Comparison of ENCODE assay signal across 25 cellular contexts in genomic region chr21:44905016-44905724, GRCh38. TPM values are rescaled to one million over a fixed set of nuclear protein-coding genes. Genes with fewer than 3 reads are reported as not detected.
DNase-seq lines count a peak whose midpoint lies in the region; ATAC-seq and TF ChIP-seq lines count a peak whose summit lies in the region.
"Had no signal": no experiment of that assay in that cellular context is flagged by ENCODE, and none has a peak within 500 bp of the region (broad histone marks: within the 10 kb centered on the region; RNA-seq: fewer than 3 reads in every experiment).

No MANE protein-coding gene starts in this region.

- H3K4me3 ChIP-seq in CD8-positive, alpha-beta T cell (ENCODE audit: low read depth, low read length) = no peak overlapping the region
- no peak overlapping the region for H3K4me3 ChIP-seq in spleen
- no peak overlapping the region for H3K4me3 ChIP-seq in CD4-positive, alpha-beta memory T cell (ENCODE audit: low read length in 2 of 2)
- H3K4me3 ChIP-seq: GM23338 had no signal

- POLR2A ChIA-PET in activated CD8-positive, alpha-beta T cell treated with anti-CD3 and anti-CD28 coated beads for 36 hours (lab: Charles Lee) = interaction anchor here (1.3 to 3.2 kb wide), 3 partner anchors 8 to 15 kb away, joined by 4 to 18 read pairs (median 4); no protein-coding TSS in a partner anchor
- POLR2A ChIA-PET in activated CD8-positive, alpha-beta T cell treated with anti-CD3 and anti-CD28 coated beads, Interleukin-2, amount 10 ng/mL, durations not matched to agents 7 days and 5 days (lab: Charles Lee) = interaction anchor here (1.1 kb wide), 1 partner anchor 14 kb away, joined by 3 read pairs; no protein-coding TSS in a partner anchor
- POLR2A ChIA-PET in CD8-positive, alpha-beta T cell (lab: Charles Lee) = interaction anchor here (0.9 to 1.3 kb wide), 3 partner anchors 8 to 22 kb away, joined by 3 to 8 read pairs (median 6); no protein-coding TSS in a partner anchor
- POLR2A ChIA-PET in CD4-positive, alpha-beta memory T cell (lab: Charles Lee; ENCODE audit: partially characterized antibody) = interaction anchor here (1.2 to 17.5 kb wide), 3 partner anchors 8 to 25 kb away, joined by 3 to 756 read pairs (median 9); no protein-coding TSS in a partner anchor

- no peak for TF ChIP-seq CTCF in activated CD8-positive, alpha-beta T cell treated with anti-CD3 and anti-CD28 coated beads for 36 hours (IDR thresholded peaks at IDR 0.05)
- TF ChIP-seq CTCF in CD8-positive, alpha-beta T cell (IDR thresholded peaks at IDR 0.05) = no peak
- no peak for TF ChIP-seq CTCF in spleen (IDR thresholded peaks at IDR 0.05 in 8 of 11, conservative IDR thresholded peaks at IDR 0.05 in 3 of 11)

- H3K4me3 Mint-ChIP-seq in activated CD8-positive, alpha-beta T cell treated with anti-CD3 and anti-CD28 coated beads for 36 hours = no peak overlapping the region
- no peak overlapping the region for H3K4me3 Mint-ChIP-seq in activated CD8-positive, alpha-beta T cell treated with anti-CD3 and anti-CD28 coated beads, Interleukin-2, amount 10 ng/mL, durations not matched to agents 7 days and 5 days
- H3K4me3 Mint-ChIP-seq in CD8-positive, alpha-beta T cell = no peak overlapping the region
- H3K4me3 Mint-ChIP-seq in dendritic cell treated with granulocyte-macrophage colony-stimulating factor and Interleukin-4, amounts not matched to agents 40 ng/mL and 50 ng/mL, for 4 days = peak overlapping the region; percentile 27
- H3K4me3 Mint-ChIP-seq in CD4-positive, alpha-beta memory T cell = no peak overlapping the region
- H3K4me3 Mint-ChIP-seq: GM23338 had no signal

- peaks cover 81% of the 10 kb centered on the region for H3K36me3 ChIP-seq in CD8-positive, alpha-beta T cell (ENCODE audit: insufficient read depth, low read length)
- peaks cover 0 to 98% (median 63%) of the 10 kb centered on the region in 6 donors for H3K36me3 ChIP-seq in spleen
- peaks cover 95% of the 10 kb centered on the region for H3K36me3 ChIP-seq in CD4-positive, alpha-beta memory T cell (ENCODE audit: insufficient read depth, low read length)

- H3K4me1 Mint-ChIP-seq in activated CD8-positive, alpha-beta T cell treated with anti-CD3 and anti-CD28 coated beads for 36 hours (ENCODE audit: low read depth) = peaks cover 33% of the 10 kb centered on the region
- peaks cover 26% of the 10 kb centered on the region for H3K4me1 Mint-ChIP-seq in activated CD8-positive, alpha-beta T cell treated with anti-CD3 and anti-CD28 coated beads, Interleukin-2, amount 10 ng/mL, durations not matched to agents 7 days and 5 days (ENCODE audit: low read depth)
- peaks cover 42% of the 10 kb centered on the region for H3K4me1 Mint-ChIP-seq in CD8-positive, alpha-beta T cell (ENCODE audit: low read depth)
- H3K4me1 Mint-ChIP-seq in dendritic cell treated with granulocyte-macrophage colony-stimulating factor and Interleukin-4, amounts not matched to agents 40 ng/mL and 50 ng/mL, for 4 days (ENCODE audit: low read depth) = peaks cover 96% of the 10 kb centered on the region
- peaks cover 16 to 48% (median 28%) of the 10 kb centered on the region in 4 donors for H3K4me1 Mint-ChIP-seq in CD4-positive, alpha-beta memory T cell

- H3K27me3 ChIP-seq in CD8-positive, alpha-beta T cell (ENCODE audit: insufficient read depth, low read length) = no peaks in the 10 kb centered on the region
- H3K27me3 ChIP-seq in spleen (replicated peaks in 1 of 7) = no peaks in the 10 kb centered on the region
- no peaks in the 10 kb centered on the region for H3K27me3 ChIP-seq in CD4-positive, alpha-beta memory T cell (ENCODE audit: insufficient read depth, low read length)

- no peak for TF ChIP-seq POLR2A in spleen (IDR thresholded peaks at IDR 0.05)

- peak; percentile 8 for ATAC-seq in activated CD8-positive, alpha-beta T cell treated with anti-CD3 and anti-CD28 coated beads for 36 hours
- no peak for ATAC-seq in activated CD8-positive, alpha-beta T cell treated with anti-CD3 and anti-CD28 coated beads, Interleukin-2, amount 10 ng/mL, durations not matched to agents 7 days and 5 days
- ATAC-seq in CD8-positive, alpha-beta T cell = no peak
- ATAC-seq in HG03442 (IDR thresholded peaks at IDR 0.05; ENCODE audit: unreplicated experiment) = no peak
- ATAC-seq: GM23338, HCT116 had no signal

- intact Hi-C loops in activated CD8-positive, alpha-beta T cell treated with anti-CD3 and anti-CD28 coated beads for 36 hours (cut with micrococcal nuclease) = no loop called here
- intact Hi-C loops in CD8-positive, alpha-beta T cell (cut with DNase I, micrococcal nuclease) = no loop called here
- intact Hi-C loops in dendritic cell treated with granulocyte-macrophage colony-stimulating factor and Interleukin-4, amounts not matched to agents 40 ng/mL and 50 ng/mL, for 4 days (cut with micrococcal nuclease) = loop anchor here (5.0 kb wide), 1 partner anchor 33 kb away; the partner anchor contains the start of gene PTTG1IP
- intact Hi-C loops in spleen (cut with DNase I; ENCODE audit: low total_unique reads) = no loop called here
- intact Hi-C loops in CD4-positive, alpha-beta memory T cell (cut with micrococcal nuclease) = no loop called here

- no peak overlapping the region for H3K27ac ChIP-seq in CD8-positive, alpha-beta T cell (ENCODE audit: low read depth, low read length)
- H3K27ac ChIP-seq in spleen = peak overlapping the region in 3 of 8 donors; percentile 93 to 97 (median 96)
- H3K27ac ChIP-seq in CD4-positive, alpha-beta memory T cell (ENCODE audit: low read depth, low read length) = no peak overlapping the region
- H3K27ac ChIP-seq: 22Rv1 had no signal

- no peaks in the 10 kb centered on the region for H3K9me3 ChIP-seq in CD8-positive, alpha-beta T cell (ENCODE audit: low read length)
- H3K9me3 ChIP-seq in spleen = no peaks in the 10 kb centered on the region
- H3K9me3 ChIP-seq in CD4-positive, alpha-beta memory T cell (ENCODE audit: control insufficient read depth in 1 of 2, low read length in 2 of 2) = no peaks in the 10 kb centered on the region
- H3K9me3 ChIP-seq: SK-N-SH had no signal

- CTCF ChIA-PET in activated CD8-positive, alpha-beta T cell treated with anti-CD3 and anti-CD28 coated beads for 36 hours (lab: Charles Lee) = interaction anchor here (1.0 kb wide), 1 partner anchor 28 kb away, joined by 3 read pairs; no protein-coding TSS in a partner anchor
- CTCF ChIA-PET in activated CD8-positive, alpha-beta T cell treated with anti-CD3 and anti-CD28 coated beads, Interleukin-2, amount 10 ng/mL, durations not matched to agents 7 days and 5 days (lab: Charles Lee) = no interaction called here
- CTCF ChIA-PET in CD8-positive, alpha-beta T cell (lab: Charles Lee) = interaction anchor here (4.0 to 7.9 kb wide), 2 partner anchors 11 to 28 kb away, joined by 25 to 65 read pairs; no protein-coding TSS in a partner anchor
- CTCF ChIA-PET in CD4-positive, alpha-beta memory T cell (lab: Charles Lee; ENCODE audit: partially characterized antibody) = interaction anchor here (0.6 to 0.8 kb wide), 2 partner anchors 13 to 24 kb away, joined by 3 to 4 read pairs; no protein-coding TSS in a partner anchor

- WGBS in spleen, 5 donors = 86 to 96% (median 91%) methylated on average over 12 to 22 of the region's 22 CpGs

- peaks cover 71% of the 10 kb centered on the region for H3K36me3 Mint-ChIP-seq in activated CD8-positive, alpha-beta T cell treated with anti-CD3 and anti-CD28 coated beads for 36 hours (ENCODE audit: low read depth)
- peaks cover 74% of the 10 kb centered on the region for H3K36me3 Mint-ChIP-seq in activated CD8-positive, alpha-beta T cell treated with anti-CD3 and anti-CD28 coated beads, Interleukin-2, amount 10 ng/mL, durations not matched to agents 7 days and 5 days (ENCODE audit: low read depth)
- H3K36me3 Mint-ChIP-seq in CD8-positive, alpha-beta T cell = peaks cover 75% of the 10 kb centered on the region
- H3K36me3 Mint-ChIP-seq in dendritic cell treated with granulocyte-macrophage colony-stimulating factor and Interleukin-4, amounts not matched to agents 40 ng/mL and 50 ng/mL, for 4 days (ENCODE audit: low read depth) = peaks cover 97% of the 10 kb centered on the region
- H3K36me3 Mint-ChIP-seq in CD4-positive, alpha-beta memory T cell = peaks cover 50 to 62% of the 10 kb centered on the region in 2 donors

- no peak for DNase-seq in activated CD8-positive, alpha-beta T cell treated with anti-CD3 and anti-CD28 coated beads for 36 hours
- DNase-seq in activated CD8-positive, alpha-beta T cell treated with anti-CD3 and anti-CD28 coated beads, Interleukin-2, amount 10 ng/mL, durations not matched to agents 7 days and 5 days = no peak
- peak in 1 of 7 experiments; percentile 10 for DNase-seq in CD8-positive, alpha-beta T cell
- peak; percentile 73 for DNase-seq in spleen
- DNase-seq in CD4-positive, alpha-beta memory T cell = no peak
- no peak for DNase-seq in HuH-7 (ENCODE audit: low spot score)
- DNase-seq: CD8-positive, alpha-beta memory T cell; DMS53; EL; Kasumi-1; MM.1S; NCI-H1092; NCI-H1436 treated with DMSO at 0.1 percent for 48 hours; NCI-H2029; NCI-H345; NCI-H524 treated with DMSO at 0.1 percent for 48 hours; RPMI8226; SHP77 treated with DMSO at 0.1 percent for 48 hours; SK-N-SH had no signal

- H3K4me1 ChIP-seq in CD8-positive, alpha-beta T cell (ENCODE audit: insufficient read depth, low read length) = peaks cover 46% of the 10 kb centered on the region
- H3K4me1 ChIP-seq in spleen = peaks cover 2 to 93% (median 59%) of the 10 kb centered on the region in 6 donors
- peaks cover 40% of the 10 kb centered on the region for H3K4me1 ChIP-seq in CD4-positive, alpha-beta memory T cell (ENCODE audit: insufficient read depth, low read length)

- no peaks in the 10 kb centered on the region for H3K9me3 Mint-ChIP-seq in activated CD8-positive, alpha-beta T cell treated with anti-CD3 and anti-CD28 coated beads for 36 hours
- H3K9me3 Mint-ChIP-seq in activated CD8-positive, alpha-beta T cell treated with anti-CD3 and anti-CD28 coated beads, Interleukin-2, amount 10 ng/mL, durations not matched to agents 7 days and 5 days (ENCODE audit: insufficient read depth) = no peaks in the 10 kb centered on the region
- H3K9me3 Mint-ChIP-seq in CD8-positive, alpha-beta T cell = no peaks in the 10 kb centered on the region
- H3K9me3 Mint-ChIP-seq in dendritic cell treated with granulocyte-macrophage colony-stimulating factor and Interleukin-4, amounts not matched to agents 40 ng/mL and 50 ng/mL, for 4 days = no peaks in the 10 kb centered on the region
- H3K9me3 Mint-ChIP-seq in CD4-positive, alpha-beta memory T cell = no peaks in the 10 kb centered on the region
- H3K9me3 Mint-ChIP-seq: CD8-positive, alpha-beta memory T cell; GM23338; IgD-negative memory B cell had no signal

- H3K27me3 Mint-ChIP-seq in activated CD8-positive, alpha-beta T cell treated with anti-CD3 and anti-CD28 coated beads for 36 hours = no peaks in the 10 kb centered on the region
- no peaks in the 10 kb centered on the region for H3K27me3 Mint-ChIP-seq in activated CD8-positive, alpha-beta T cell treated with anti-CD3 and anti-CD28 coated beads, Interleukin-2, amount 10 ng/mL, durations not matched to agents 7 days and 5 days (ENCODE audit: low read depth)
- H3K27me3 Mint-ChIP-seq in CD8-positive, alpha-beta T cell (ENCODE audit: low read depth) = no peaks in the 10 kb centered on the region
- H3K27me3 Mint-ChIP-seq in dendritic cell treated with granulocyte-macrophage colony-stimulating factor and Interleukin-4, amounts not matched to agents 40 ng/mL and 50 ng/mL, for 4 days = no peaks in the 10 kb centered on the region
- H3K27me3 Mint-ChIP-seq in CD4-positive, alpha-beta memory T cell = no peaks in the 10 kb centered on the region
- H3K27me3 Mint-ChIP-seq: CD8-positive, alpha-beta memory T cell had no signal

- H3K27ac Mint-ChIP-seq in activated CD8-positive, alpha-beta T cell treated with anti-CD3 and anti-CD28 coated beads for 36 hours = no peak overlapping the region
- H3K27ac Mint-ChIP-seq in activated CD8-positive, alpha-beta T cell treated with anti-CD3 and anti-CD28 coated beads, Interleukin-2, amount 10 ng/mL, durations not matched to agents 7 days and 5 days = no peak overlapping the region
- H3K27ac Mint-ChIP-seq in CD8-positive, alpha-beta T cell = peak overlapping the region; percentile 69
- peak overlapping the region; percentile 79 for H3K27ac Mint-ChIP-seq in dendritic cell treated with granulocyte-macrophage colony-stimulating factor and Interleukin-4, amounts not matched to agents 40 ng/mL and 50 ng/mL, for 4 days
- peak overlapping the region in 3 of 7 donors; percentile 29 to 70 (median 39) for H3K27ac Mint-ChIP-seq in CD4-positive, alpha-beta memory T cell
- H3K27ac Mint-ChIP-seq: GM23338 had no signal

RNA-seq across cellular contexts. Expression of gene ITGB2, which starts 15.5 kb away (rescaled TPM):
- 100 to 1,000 TPM; 340 to 343 TPM for total RNA-seq in activated CD8-positive, alpha-beta T cell treated with anti-CD3 and anti-CD28 coated beads for 36 hours
- 100 to 1,000 TPM; 503 to 530 TPM for total RNA-seq in activated CD8-positive, alpha-beta T cell treated with anti-CD3 and anti-CD28 coated beads, Interleukin-2, amount 10 ng/mL, durations not matched to agents 7 days and 5 days
- total RNA-seq in CD8-positive, alpha-beta T cell = 100 to 1,000 TPM; 234 to 245 TPM
- total RNA-seq in spleen = 100 to 1,000 TPM; 285 to 754 (median 415) TPM
- polyA plus RNA-seq in spleen = 100 to 1,000 TPM in 2 of 3 donors, 10 to 100 TPM in 1; 92.1 to 332 (median 250) TPM
- 100 to 1,000 TPM; 278 to 291 TPM for total RNA-seq in CD4-positive, alpha-beta memory T cell
- 100 to 1,000 TPM; 538 to 575 TPM for polyA plus RNA-seq in CD4-positive, alpha-beta memory T cell

RNA-seq across cellular contexts. Expression of gene PTTG1IP, which starts 31.7 kb away (rescaled TPM):
- total RNA-seq in activated CD8-positive, alpha-beta T cell treated with anti-CD3 and anti-CD28 coated beads for 36 hours = 10 to 100 TPM; 60.7 to 61.8 TPM
- 10 to 100 TPM; 54.9 to 55.2 TPM for total RNA-seq in activated CD8-positive, alpha-beta T cell treated with anti-CD3 and anti-CD28 coated beads, Interleukin-2, amount 10 ng/mL, durations not matched to agents 7 days and 5 days
- total RNA-seq in CD8-positive, alpha-beta T cell = 10 to 100 TPM; 71.0 to 73.3 TPM
- total RNA-seq in spleen = 100 to 1,000 TPM; 121 to 189 (median 165) TPM
- polyA plus RNA-seq in spleen = 10 to 100 TPM; 57.6 to 69.3 (median 64.9) TPM
- 100 to 1,000 TPM in 1 of 2 experiments, 10 to 100 TPM in 1; 98.7 to 110 TPM for total RNA-seq in CD4-positive, alpha-beta memory T cell
- polyA plus RNA-seq in CD4-positive, alpha-beta memory T cell = 10 to 100 TPM; 84.8 to 92.4 TPM

RNA-seq across cellular contexts. Expression of gene SLX9, which starts 34.7 kb away (rescaled TPM):
- total RNA-seq in activated CD8-positive, alpha-beta T cell treated with anti-CD3 and anti-CD28 coated beads for 36 hours = 10 to 100 TPM; 76.0 to 76.5 TPM
- 10 to 100 TPM; 56.6 to 60.4 TPM for total RNA-seq in activated CD8-positive, alpha-beta T cell treated with anti-CD3 and anti-CD28 coated beads, Interleukin-2, amount 10 ng/mL, durations not matched to agents 7 days and 5 days
- total RNA-seq in CD8-positive, alpha-beta T cell = 10 to 100 TPM in 1 of 2 experiments, 1 to 10 TPM in 1; 8.2 to 10.0 TPM
- total RNA-seq in spleen = 10 to 100 TPM in 6 of 7 donors, 1 to 10 TPM in 1; 6.1 to 30.6 (median 26.4) TPM
- 10 to 100 TPM; 16.4 to 35.4 (median 28.5) TPM for polyA plus RNA-seq in spleen
- 10 to 100 TPM; 17.7 to 21.6 TPM for total RNA-seq in CD4-positive, alpha-beta memory T cell
- 10 to 100 TPM in 1 of 2 donors, 1 to 10 TPM in 1; 9.4 to 13.1 TPM for polyA plus RNA-seq in CD4-positive, alpha-beta memory T cell

Comparison
In these comparisons a context has a peak if more than half of its experiments do, and no peak if none do; other contexts are left out.
1. H3K27ac Mint-ChIP-seq: peak in CD8-positive, alpha-beta T cell (single experiment) and dendritic cell treated with granulocyte-macrophage colony-stimulating factor and Interleukin-4, amounts not matched to agents 40 ng/mL and 50 ng/mL, for 4 days (single experiment); none in activated CD8-positive, alpha-beta T cell treated with anti-CD3 and anti-CD28 coated beads for 36 hours (single experiment) and activated CD8-positive, alpha-beta T cell treated with anti-CD3 and anti-CD28 coated beads, Interleukin-2, amount 10 ng/mL, durations not matched to agents 7 days and 5 days (single experiment).